In the genomic region with DNA sequence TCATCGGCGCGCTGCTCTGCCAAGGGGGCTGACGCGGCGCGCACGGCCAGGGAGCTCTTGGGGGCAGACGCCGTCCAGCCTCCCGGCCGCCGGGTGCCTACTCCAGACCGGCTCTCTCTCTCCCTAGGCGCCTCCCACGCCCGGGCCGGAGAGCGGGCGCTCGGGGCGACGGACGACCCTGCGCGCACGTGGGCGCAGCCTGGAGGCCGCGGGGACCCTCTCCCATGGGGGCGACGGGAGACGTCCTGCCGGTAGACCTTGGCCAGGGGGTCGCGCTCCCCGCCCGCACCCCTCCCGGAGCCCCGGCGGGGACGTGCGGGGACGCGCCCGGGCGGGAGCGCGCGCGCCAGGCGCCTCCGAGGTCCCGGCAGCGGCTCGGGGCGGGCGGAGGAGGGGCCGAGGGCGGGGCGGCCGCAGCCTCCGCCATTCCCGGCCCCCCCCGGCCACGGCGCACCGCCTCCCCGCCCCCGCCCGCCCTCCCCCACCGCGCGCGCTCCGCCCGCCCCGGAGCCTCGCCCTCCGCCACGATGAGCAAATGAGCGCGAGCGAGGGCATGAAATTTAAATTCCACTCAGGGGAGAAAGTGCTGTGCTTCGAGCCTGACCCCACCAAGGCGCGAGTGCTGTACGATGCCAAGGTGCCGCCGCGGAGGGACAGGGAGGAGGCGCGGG, we compare ENCODE assay signal across 9 cellular contexts. TPM values are rescaled to one million over a fixed set of nuclear protein-coding genes. Genes with fewer than 3 reads are reported as not detected.
DNase-seq lines count a peak whose midpoint lies in the region; ATAC-seq, FAIRE-seq and TF ChIP-seq lines count a peak whose summit lies in the region.
"Had no signal": no experiment of that assay in that cellular context is flagged by ENCODE, and none has a peak within 500 bp of the region (broad histone marks: within the 10 kb centered on the region; RNA-seq: fewer than 3 reads in every experiment).

A gene with protein sequence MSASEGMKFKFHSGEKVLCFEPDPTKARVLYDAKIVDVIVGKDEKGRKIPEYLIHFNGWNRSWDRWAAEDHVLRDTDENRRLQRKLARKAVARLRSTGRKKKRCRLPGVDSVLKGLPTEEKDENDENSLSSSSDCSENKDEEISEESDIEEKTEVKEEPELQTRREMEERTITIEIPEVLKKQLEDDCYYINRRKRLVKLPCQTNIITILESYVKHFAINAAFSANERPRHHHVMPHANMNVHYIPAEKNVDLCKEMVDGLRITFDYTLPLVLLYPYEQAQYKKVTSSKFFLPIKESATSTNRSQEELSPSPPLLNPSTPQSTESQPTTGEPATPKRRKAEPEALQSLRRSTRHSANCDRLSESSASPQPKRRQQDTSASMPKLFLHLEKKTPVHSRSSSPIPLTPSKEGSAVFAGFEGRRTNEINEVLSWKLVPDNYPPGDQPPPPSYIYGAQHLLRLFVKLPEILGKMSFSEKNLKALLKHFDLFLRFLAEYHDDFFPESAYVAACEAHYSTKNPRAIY (plus strand): TSS at position 509 of the 671 bp plus-strand sequence. CDS start 27 bp downstream, at position 536.

- H3K36me3 Mint-ChIP-seq in activated CD4-positive, alpha-beta T cell treated with anti-CD3 and anti-CD28 coated beads, Interleukin-2, amount 10 ng/mL, durations not matched to agents 7 days and 5 days (ENCODE audit: low read depth) = peaks cover 20% of the 10 kb centered on the region

- no peaks in the 10 kb centered on the region for H3K9me3 Mint-ChIP-seq in activated CD4-positive, alpha-beta T cell treated with anti-CD3 and anti-CD28 coated beads, Interleukin-2, amount 10 ng/mL, durations not matched to agents 7 days and 5 days

- WGBS in HepG2 (ENCODE audit: low lambda C conversion rate) = no CpG with 5 or more reads among the region's 93 CpGs

- no peaks in the 10 kb centered on the region for H3K9me3 ChIP-seq in duodenal mucosa (ENCODE audit: control insufficient read depth in 1 of 2, low read length in 2 of 2)
- no peaks in the 10 kb centered on the region for H3K9me3 ChIP-seq in HepG2 (ENCODE audit: low read length)

- in situ Hi-C loops in HepG2 (cut with HindIII; ENCODE audit: extremely low pct_ligation_motif_present, low pct_unique_long_range_greater_than_20kb) = loop anchor here (25.0 kb wide), 1 partner anchor 621 kb away; no protein-coding TSS in a partner anchor

- no peak for TF ChIP-seq EP300 in HepG2 (IDR thresholded peaks at IDR 0.05; ENCODE audit: low read depth in 2 of 2, low read length in 2 of 2)
- TF ChIP-seq EP300 in HepG2 (CRISPR knock-in tag; IDR thresholded peaks at IDR 0.05; ENCODE audit: borderline replicate concordance) = no peak

- BruUV-seq in HepG2 (replicated peaks; lab: Mats Ljungman, UMichigan) = no TSS peak

- peaks cover 17% of the 10 kb centered on the region for H3K4me1 Mint-ChIP-seq in activated CD4-positive, alpha-beta T cell treated with anti-CD3 and anti-CD28 coated beads, Interleukin-2, amount 10 ng/mL, durations not matched to agents 7 days and 5 days

- H3K27me3 ChIP-seq in H7 (ENCODE audit: control insufficient read depth, insufficient read depth, low read length) = peaks cover 2% of the 10 kb centered on the region; the same call in 1 of the 2 replicates
- H3K27me3 ChIP-seq in duodenal mucosa (ENCODE audit: control insufficient read depth in 1 of 2, insufficient read depth in 2 of 2, low read length in 2 of 2) = no peaks in the 10 kb centered on the region
- H3K27me3 ChIP-seq in HepG2 (ENCODE audit: control insufficient read depth in 1 of 2, insufficient read depth in 2 of 2, low read length in 2 of 2) = peaks cover 2 to 16% of the 10 kb centered on the region in 2 experiments; a peak in 3 of 5 replicates

- peak within 1 kb of the TSS; percentile 79 to 83 for H3K9ac ChIP-seq in duodenal mucosa (ENCODE audit: low read depth in 1 of 2, low read length in 2 of 2)
- peak within 1 kb of the TSS; percentile 78 for H3K9ac ChIP-seq in HepG2 (ENCODE audit: insufficient read depth, low read depth, low read length)

- peak within 1 kb of the TSS; percentile 73 for H3K4me3 ChIP-seq in H7 (ENCODE audit: insufficient read depth, low read depth, low read length)
- peak within 1 kb of the TSS; percentile 75 to 90 for H3K4me3 ChIP-seq in duodenal mucosa (ENCODE audit: low read depth in 1 of 2, low read length in 2 of 2)
- peak within 1 kb of the TSS; percentile 81 to 85 (median 85) for H3K4me3 ChIP-seq in HepG2 (replicated peaks in 1 of 3; ENCODE audit: insufficient read depth in 1 of 3, low read depth in 2 of 3, low read length in 3 of 3)

- H4K20me1 ChIP-seq in HepG2 (ENCODE audit: insufficient read depth, low read length) = no peaks in the 10 kb centered on the region

- H3K27ac Mint-ChIP-seq in activated CD4-positive, alpha-beta T cell treated with anti-CD3 and anti-CD28 coated beads, Interleukin-2, amount 10 ng/mL, durations not matched to agents 7 days and 5 days = peak within 1 kb of the TSS; percentile 94

- H3K4me1 ChIP-seq in duodenal mucosa (ENCODE audit: control insufficient read depth in 1 of 2, insufficient read depth in 2 of 2, low read length in 2 of 2) = peaks cover 0 to 8% of the 10 kb centered on the region in 2 donors
- H3K4me1 ChIP-seq in HepG2 (ENCODE audit: insufficient read depth, low read length) = peaks cover 29% of the 10 kb centered on the region

- CTCF ChIA-PET in activated CD4-positive, alpha-beta T cell treated with anti-CD3 and anti-CD28 coated beads, Interleukin-2, amount 10 ng/mL, durations not matched to agents 7 days and 5 days (lab: Charles Lee) = interaction anchor here (0.6 to 1.2 kb wide), 5 partner anchors 9 to 224 kb away, joined by 3 to 9 read pairs (median 3); no protein-coding TSS in a partner anchor
- CTCF ChIA-PET in HepG2 (lab: Yijun Ruan, JAX; ENCODE audit: low intra/inter-chr PET ratio, low total read pairs) = no interaction called here

- no peak within 1 kb of the TSS for H2AFZ ChIP-seq in HepG2 (ENCODE audit: low read length)

- no peak for TF ChIP-seq RAD21 in HepG2 (CRISPR knock-in tag; IDR thresholded peaks at IDR 0.05)

- H3K27ac ChIP-seq in duodenal mucosa (ENCODE audit: low read depth, low read length) (peak within 1 kb of the TSS; percentile 81), HepG2 (ENCODE audit: extremely low read length, insufficient read depth, low read length) (peak within 1 kb of the TSS; percentile 68)

- H3K79me2 ChIP-seq in HepG2 (ENCODE audit: insufficient read depth, low read length) = no peaks in the 10 kb centered on the region

- 0 out of 2 replicates have a peak, but pooled peaks have one; percentile 4 for TF ChIP-seq CTCF in HepG2 (CRISPR knock-in tag; IDR thresholded peaks at IDR 0.05)

- peak within 1 kb of the TSS; percentile 96 for H3K4me3 Mint-ChIP-seq in activated CD4-positive, alpha-beta T cell treated with anti-CD3 and anti-CD28 coated beads, Interleukin-2, amount 10 ng/mL, durations not matched to agents 7 days and 5 days

- intact Hi-C loops in HepG2 (cut with micrococcal nuclease; ENCODE audit: unreplicated experiment) = no loop called here

- no peak for TF ChIP-seq POLR2A in HepG2 (IDR thresholded peaks at IDR 0.05; ENCODE audit: insufficient read depth in 1 of 2, low read depth in 2 of 2, low read length in 2 of 2)

- FAIRE-seq in HepG2 (lab: Jason Lieb, UNC) = no peak
- FAIRE-seq: G401.6 had no signal

- H3K36me3 ChIP-seq in H7 (replicated peaks; ENCODE audit: control insufficient read depth, insufficient read depth, low read length) = no peaks in the 10 kb centered on the region
- H3K36me3 ChIP-seq in duodenal mucosa (ENCODE audit: control insufficient read depth in 1 of 2, insufficient read depth in 2 of 2, low read length in 2 of 2) = peaks cover 4 to 13% of the 10 kb centered on the region in 2 donors
- H3K36me3 ChIP-seq in HepG2 (replicated peaks in 1 of 2; ENCODE audit: control insufficient read depth in 1 of 2, insufficient read depth in 2 of 2, low read length in 2 of 2) = 0 out of 5 replicates have a peak, but pooled peaks cover 0 to 3% of the 10 kb centered on the region in 2 experiments

- H3K27me3 Mint-ChIP-seq in activated CD4-positive, alpha-beta T cell treated with anti-CD3 and anti-CD28 coated beads, Interleukin-2, amount 10 ng/mL, durations not matched to agents 7 days and 5 days = peaks cover 13% of the 10 kb centered on the region

- ATAC-seq in HepG2 = peak; percentile 55

- DNase-seq in NCI-H1105 treated with DMSO at 0.1 percent for 48 hours (lab: John Stamatoyannopoulos, UW) = peak; percentile 32
- no peak for DNase-seq in NCI-H1105 (lab: John Stamatoyannopoulos, UW)
- DNase-seq in H7 = peak; percentile 94
- peak; percentile 41 for DNase-seq in NAMALWA (ENCODE audit: low spot score)
- no peak for DNase-seq in activated CD4-positive, alpha-beta T cell treated with anti-CD3 and anti-CD28 coated beads, Interleukin-2, amount 10 ng/mL, durations not matched to agents 7 days and 5 days
- no peak for DNase-seq in HepG2 (ENCODE audit: low spot score)
- peak in 2 of 3 experiments; percentile 42 to 52 for DNase-seq in stimulated activated CD4-positive, alpha-beta T cell treated with anti-CD3 and anti-CD28 coated beads, TNF-alpha, amount 100 ng/mL, for 24 hours (ENCODE audit: low read depth in 3 of 3)

- POLR2A ChIA-PET in activated CD4-positive, alpha-beta T cell treated with anti-CD3 and anti-CD28 coated beads, Interleukin-2, amount 10 ng/mL, durations not matched to agents 7 days and 5 days (lab: Charles Lee) = interaction anchor here (0.6 kb wide), 1 partner anchor 9 kb away, joined by 3 read pairs; no protein-coding TSS in a partner anchor
- POLR2A ChIA-PET in HepG2 (lab: Yijun Ruan, JAX) = no interaction called here

- peak within 1 kb of the TSS; percentile 88 for H3K4me2 ChIP-seq in HepG2 (ENCODE audit: low read depth, low read length)

RNA-seq across cellular contexts. Expression of the gene that starts here (rescaled TPM):
- 29.7 and 34.7 TPM in 2 replicates for total RNA-seq in H7 (2014; rRNA removed; shearing (Covaris generic))
- total RNA-seq in activated CD4-positive, alpha-beta T cell treated with anti-CD3 and anti-CD28 coated beads, Interleukin-2, amount 10 ng/mL, durations not matched to agents 7 days and 5 days = 10 to 100 TPM; 73.5 to 74.5 TPM
- 7.6 and 9.8 TPM in 2 replicates for total RNA-seq in HepG2 (2016; rRNA removed; fragmentation: Illumina TruSeq; extraction: Trizol)
- 3.9 and 5.2 TPM in 2 replicates for total RNA-seq in HepG2 (2016; cell fraction: cytosol; rRNA removed; fragmentation: Illumina TruSeq; extraction: Trizol; ENCODE audit: low read depth)
- total RNA-seq in HepG2 (2016; cell fraction: insoluble cytoplasmic fraction; rRNA removed; fragmentation: Illumina TruSeq; extraction: Trizol) = 7.5 and 9.8 TPM in 2 replicates
- 6.6 and 7.4 TPM in 2 replicates for total RNA-seq in HepG2 (2016; cell fraction: membrane; rRNA removed; fragmentation: Illumina TruSeq; extraction: Trizol)
- 9.3 and 9.9 TPM in 2 replicates for total RNA-seq in HepG2 (2016; cell fraction: nucleus; rRNA removed; fragmentation: Illumina TruSeq; extraction: Trizol)
- polyA plus RNA-seq in HepG2 (2011; rRNA removed) = 10.1 and 10.2 TPM in 2 replicates
- 5.1 and 5.4 TPM in 2 replicates for polyA plus RNA-seq in HepG2 (2011; cell fraction: cytosol; rRNA removed)
- 24.6 and 26.6 TPM in 2 replicates for polyA plus RNA-seq in HepG2 (2011; cell fraction: nucleus; rRNA removed)
- 5.7 and 8.3 TPM in 2 replicates for polyA plus RNA-seq in HepG2 (2012)
- 2.9 and 3.3 TPM in 2 replicates for polyA plus RNA-seq in HepG2 (2016; cell fraction: cytosol; fragmentation: Illumina TruSeq; extraction: Trizol; ENCODE audit: low read depth)
- polyA plus RNA-seq in HepG2 (2016; cell fraction: insoluble cytoplasmic fraction; fragmentation: Illumina TruSeq; extraction: Trizol; ENCODE audit: low read depth) = 10.2 and 10.9 TPM in 2 replicates
- 5.2 and 5.8 TPM in 2 replicates for polyA plus RNA-seq in HepG2 (2016; cell fraction: membrane; fragmentation: Illumina TruSeq; extraction: Trizol; ENCODE audit: low read depth)
- polyA plus RNA-seq in HepG2 (2016; cell fraction: nucleus; fragmentation: Illumina TruSeq; extraction: Trizol; ENCODE audit: insufficient read depth, low read depth) = 13.5 and 15.1 TPM in 2 replicates
- polyA minus RNA-seq in HepG2 (2011; rRNA and poly(A)+ RNA removed; ENCODE audit: low replicate concordance) = 6.1 and 39.9 TPM in 2 replicates
- polyA minus RNA-seq in HepG2 (2011; cell fraction: cytosol; rRNA and poly(A)+ RNA removed) = 4.6 and 4.7 TPM in 2 replicates
- polyA minus RNA-seq in HepG2 (2011; cell fraction: nucleus; rRNA and poly(A)+ RNA removed) = 12.5 and 16.4 TPM in 2 replicates

Comparison
In these comparisons a context has a peak if more than half of its experiments do, and no peak if none do; other contexts are left out.
1. DNase-seq: peak in NCI-H1105 treated with DMSO at 0.1 percent for 48 hours (single experiment), H7 (single experiment), NAMALWA (single experiment) and stimulated activated CD4-positive, alpha-beta T cell treated with anti-CD3 and anti-CD28 coated beads, TNF-alpha, amount 100 ng/mL, for 24 hours (2 of 3); none in NCI-H1105 (single experiment), activated CD4-positive, alpha-beta T cell treated with anti-CD3 and anti-CD28 coated beads, Interleukin-2, amount 10 ng/mL, durations not matched to agents 7 days and 5 days (single experiment) and HepG2 (single experiment).
2. Peak in every context shown above with its lines, with median percentiles within 50 percentile points of each other: H3K4me3 ChIP-seq.